In genomic region chrX:54157561-54157960, GRCh38 we compare ENCODE assay signal across 27 cellular contexts.
"Had no signal": no experiment of that assay in that cellular context is flagged by ENCODE, and none has a peak within 500 bp of the region (broad histone marks: within the 10 kb centered on the region; RNA-seq: fewer than 3 reads in every experiment).

No MANE protein-coding gene starts in this region.

- DNase-seq: hypothalamus; immature natural killer cell; kidney; left colon; left lung; lower lobe of right lung; mammary epithelial cell; mesenchymal stem cell; mucosa of descending colon; naive thymus-derived CD4-positive, alpha-beta T cell; ovary; retina; right cardiac atrium; stimulated activated CD4-positive, alpha-beta T cell treated with anti-CD3 and anti-CD28 coated beads, Interleukin-12 subunit alpha, Interleukin-12 subunit beta, amount 100 ng/mL, for 4 hours; stimulated activated CD4-positive, alpha-beta T cell treated with anti-CD3 and anti-CD28 coated beads, Interleukin-15, amount 100 ng/mL, for 24 hours; stimulated activated CD4-positive, alpha-beta T cell treated with anti-CD3 and anti-CD28 coated beads, Interleukin-2, amount 100 ng/mL, for 24 hours; stimulated activated CD4-positive, alpha-beta T cell treated with anti-CD3 and anti-CD28 coated beads, Interleukin-4, amount 100 ng/mL, for 1 hour; stimulated activated naive CD4-positive, alpha-beta T cell; tibial artery; trophoblast cell; upper lobe of right lung had no signal

- H3K36me3 ChIP-seq: left lung, lower lobe of right lung, ovary, thoracic aorta, upper lobe of right lung had no signal

- H3K9me3 ChIP-seq: left lung, lower lobe of right lung, mucosa of descending colon, ovary, suprapubic skin, thoracic aorta, tibial artery, upper lobe of right lung had no signal

- H3K4me1 ChIP-seq: left lung, lower lobe of right lung, suprapubic skin, tibial artery, upper lobe of right lung had no signal

- H3K4me3 ChIP-seq: left lung, lower lobe of right lung, mucosa of descending colon, ovary, skin epidermis, suprapubic skin, thoracic aorta, tibial artery, upper lobe of right lung had no signal

- H3K27me3 ChIP-seq: left lung, ovary, suprapubic skin, tibial artery, upper lobe of right lung had no signal

- ATAC-seq: left colon; left lung; lower lobe of right lung; mucosa of descending colon; naive thymus-derived CD4-positive, alpha-beta T cell; natural killer cell treated with Interleukin-12 subunit alpha and Interleukin-12 subunit beta and Interleukin-15 and Interleukin-18, amount 100 ng/mL, for 72 hours; right cardiac atrium; sciatic nerve; stimulated activated effector memory CD8-positive, alpha-beta T cell treated with anti-CD3 and anti-CD28 coated beads, Interleukin-12 subunit alpha, Interleukin-12 subunit beta, amount 100 ng/mL, for 72 hours; upper lobe of right lung had no signal

- H3K27ac ChIP-seq: left lung, lower lobe of right lung, ovary, skin epidermis, suprapubic skin, thoracic aorta, tibial artery, upper lobe of right lung had no signal
